28 cellular contexts compared by ENCODE assay signal in the genomic region with DNA sequence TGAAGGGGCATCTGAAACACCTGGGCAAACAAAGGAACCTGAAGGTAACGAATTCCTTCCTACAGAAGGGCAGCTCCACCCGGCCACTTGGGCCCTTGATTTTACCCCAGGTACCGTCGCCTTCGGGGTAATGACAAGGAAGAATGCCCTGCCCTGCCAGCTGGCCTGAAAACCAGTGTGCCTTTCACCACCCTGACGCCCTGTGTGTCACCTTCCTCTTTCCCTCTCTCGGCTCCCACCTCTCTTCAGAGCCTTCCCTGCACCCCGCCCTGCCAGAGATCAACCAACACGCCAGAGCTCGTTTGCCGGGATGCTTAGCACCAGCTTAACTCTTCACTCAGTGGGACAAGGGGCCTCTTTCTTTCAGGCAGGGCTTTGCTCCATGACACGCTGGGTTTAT.
A peak's percentile ranks its signal among the peaks of the same experiment; 100 is the strongest.
DNase-seq lines count a peak whose midpoint lies in the region; ATAC-seq, FAIRE-seq and TF ChIP-seq lines count a peak whose summit lies in the region.
"Had no signal": no experiment of that assay in that cellular context is flagged by ENCODE, and none has a peak within 500 bp of the region (broad histone marks: within the 10 kb centered on the region; RNA-seq: fewer than 3 reads in every experiment).

No MANE protein-coding gene starts in this region.

- H4K5ac ChIP-seq in H9 (ENCODE audit: insufficient read length, low read depth, low read length), result no peak overlapping the region

- no peak overlapping the region for H3K4me3 Mint-ChIP-seq in H9
- H3K4me3 Mint-ChIP-seq in nephron progenitor cell, result no peak overlapping the region
- H3K4me3 Mint-ChIP-seq in activated CD4-positive, alpha-beta memory T cell treated with anti-CD3 and anti-CD28 coated beads for 36 hours, result no peak overlapping the region
- H3K4me3 Mint-ChIP-seq: activated CD8-positive, alpha-beta T cell treated with anti-CD3 and anti-CD28 coated beads, Interleukin-2, amount 10 ng/mL, durations not matched to agents 7 days and 5 days; activated naive CD8-positive, alpha-beta T cell treated with anti-CD3 and anti-CD28 coated beads for 36 hours; CD4-positive, alpha-beta memory T cell; memory B cell; stimulated activated naive CD8-positive, alpha-beta T cell treated with anti-CD3 and anti-CD28 coated beads, Interleukin-15, Interleukin-2, amounts not matched to agents 100 ng/mL and 50 ng/mL, for 24 hours; T-helper 1 cell treated with Interleukin-12 subunit alpha and Interleukin-12 subunit beta and Interleukin-4 antibody, amounts not matched to agents 30 μg/mL and 1 μg/mL, for 36 hours had no signal

- intact Hi-C loops in left cardiac atrium (cut with DNase I), result no loop called here
- intact Hi-C loops in activated CD4-positive, alpha-beta memory T cell treated with anti-CD3 and anti-CD28 coated beads for 36 hours (cut with micrococcal nuclease), result no loop called here

- CTCF ChIA-PET in activated CD4-positive, alpha-beta memory T cell treated with anti-CD3 and anti-CD28 coated beads for 36 hours (lab: Charles Lee), result no interaction called here

- H4K20me1 ChIP-seq in H9 (ENCODE audit: control insufficient read depth, insufficient read depth, insufficient read length), result no peaks in the 10 kb centered on the region

- no peak overlapping the region for H4K91ac ChIP-seq in H9 (ENCODE audit: insufficient read length, low read depth, low read length)

- H3K27me3 ChIP-seq in H9 (ENCODE audit: insufficient read depth, low read length) (no peaks in the 10 kb centered on the region), bronchial epithelial cell (ENCODE audit: control insufficient read depth, insufficient read depth, low read length) (no peaks in the 10 kb centered on the region)
- H3K27me3 ChIP-seq: ascending aorta, neutrophil, Peyer's patch had no signal

- no peak overlapping the region for H2AK5ac ChIP-seq in H9 (ENCODE audit: insufficient read length, low read length)

- no peak overlapping the region for H3K9ac ChIP-seq in H9 (ENCODE audit: extremely low read depth, insufficient read length, low read length)

- no peak overlapping the region for H2BK15ac ChIP-seq in H9 (ENCODE audit: low read depth, low read length)

- H2BK20ac ChIP-seq in H9 (ENCODE audit: low read depth, low read length, poor library complexity, severe bottlenecking), result no peak overlapping the region

- TF ChIP-seq CTCF in H9 (conservative IDR thresholded peaks at IDR 0.05) (no peak), bronchial epithelial cell (IDR thresholded peaks at IDR 0.05; ENCODE audit: insufficient read depth, low read length, severe bottlenecking) (no peak), nephron progenitor cell (IDR thresholded peaks at IDR 0.05) (no peak)

- no peak overlapping the region for H3K14ac ChIP-seq in H9 (ENCODE audit: insufficient read depth, low read length)

- no peaks in the 10 kb centered on the region for H3K36me3 ChIP-seq in bronchial epithelial cell (ENCODE audit: control insufficient read depth, insufficient read depth, low read length)
- H3K36me3 ChIP-seq: ascending aorta, neutrophil, Peyer's patch had no signal

- H3K4me3 ChIP-seq in bronchial epithelial cell (ENCODE audit: low read depth, low read length), result no peak overlapping the region
- H3K4me3 ChIP-seq: ascending aorta, Peyer's patch, psoas muscle had no signal

- no peak overlapping the region for H4K8ac ChIP-seq in H9 (replicated peaks; ENCODE audit: insufficient read length, low read depth, low read length)

- no peak overlapping the region for H2AFZ ChIP-seq in H9 (ENCODE audit: low read length)

- H3K4me1 ChIP-seq in H9 (ENCODE audit: insufficient read depth, low read length), result peaks cover 2% of the 10 kb centered on the region; the same call in 1 of the 2 replicates
- H3K4me1 ChIP-seq: ascending aorta, Peyer's patch, psoas muscle had no signal

- H3K9me3 Mint-ChIP-seq in H9 (peaks cover 15 to 16% of the 10 kb centered on the region in 2 experiments), nephron progenitor cell (peaks cover 16% of the 10 kb centered on the region)
- H3K9me3 Mint-ChIP-seq in activated CD4-positive, alpha-beta memory T cell treated with anti-CD3 and anti-CD28 coated beads for 36 hours, result no peaks in the 10 kb centered on the region
- H3K9me3 Mint-ChIP-seq: activated naive CD8-positive, alpha-beta T cell treated with anti-CD3 and anti-CD28 coated beads for 36 hours; CD4-positive, alpha-beta memory T cell; memory B cell; stimulated activated naive CD8-positive, alpha-beta T cell treated with anti-CD3 and anti-CD28 coated beads, Interleukin-15, Interleukin-2, amounts not matched to agents 100 ng/mL and 50 ng/mL, for 24 hours; T-helper 1 cell treated with Interleukin-12 subunit alpha and Interleukin-12 subunit beta and Interleukin-4 antibody, amounts not matched to agents 30 μg/mL and 1 μg/mL, for 36 hours had no signal

- ATAC-seq in left cardiac atrium (peak; percentile 88 to 96), GM21515 (IDR thresholded peaks at IDR 0.05; ENCODE audit: unreplicated experiment) (no peak)
- ATAC-seq: activated CD8-positive, alpha-beta T cell treated with anti-CD3 and anti-CD28 coated beads, Interleukin-2, amount 10 ng/mL, durations not matched to agents 7 days and 5 days; HepG2 had no signal

- H3K4me1 Mint-ChIP-seq in H9 (peaks cover 9 to 13% of the 10 kb centered on the region in 2 experiments), nephron progenitor cell (peaks cover 33% of the 10 kb centered on the region)
- no peaks in the 10 kb centered on the region for H3K4me1 Mint-ChIP-seq in activated CD4-positive, alpha-beta memory T cell treated with anti-CD3 and anti-CD28 coated beads for 36 hours (ENCODE audit: low read depth)
- H3K4me1 Mint-ChIP-seq: activated naive CD8-positive, alpha-beta T cell treated with anti-CD3 and anti-CD28 coated beads for 36 hours; memory B cell had no signal

- H3K79me1 ChIP-seq in H9 (ENCODE audit: insufficient read depth, low read depth, low read length, poor library complexity, severe bottlenecking), result no peaks in the 10 kb centered on the region

- no peaks in the 10 kb centered on the region for H3K23me2 ChIP-seq in H9 (ENCODE audit: insufficient read length, low read depth, low read length, poor library complexity, severe bottlenecking)

- no peak overlapping the region for H3K23ac ChIP-seq in H9 (ENCODE audit: insufficient read length, low read depth, low read length)

- WGBS in H9 (ENCODE audit: extremely low coverage, insufficient read length, low lambda C conversion rate), result no CpG with 5 or more reads among the region's 12 CpGs

- no peak for DNase-seq in H9
- peak; percentile 58 for DNase-seq in bronchial epithelial cell (ENCODE audit: low read depth)
- DNase-seq in left cardiac atrium, result peak; percentile 49
- no peak for DNase-seq in nephron progenitor cell
- DNase-seq in NCI-H187 treated with DMSO at 0.1 percent for 48 hours (lab: John Stamatoyannopoulos, UW), result no peak
- DNase-seq in activated CD4-positive, alpha-beta memory T cell treated with anti-CD3 and anti-CD28 coated beads for 36 hours, result no peak
- no peak for DNase-seq in NCI-H69 (lab: John Stamatoyannopoulos, UW)
- DNase-seq: activated CD4-positive, CD25-positive, alpha-beta regulatory T cell treated with anti-CD3 and anti-CD28 coated beads, Interleukin-2, amount 50 U/mL, for 72 hours; activated CD8-positive, alpha-beta T cell treated with anti-CD3 and anti-CD28 coated beads, Interleukin-2, amount 10 ng/mL, durations not matched to agents 7 days and 5 days; activated effector memory CD4-positive, alpha-beta T cell treated with anti-CD3 and anti-CD28 coated beads, Interleukin-2, amount 50 U/mL, for 16 hours; activated naive CD8-positive, alpha-beta T cell treated with anti-CD3 and anti-CD28 coated beads for 36 hours; caudate nucleus; CD4-positive, alpha-beta memory T cell; dermis blood vessel endothelial cell; Kasumi-1; NCI-H510A treated with DMSO at 0.1 percent for 48 hours; Peyer's patch; psoas muscle had no signal

- peaks cover under 1% of the 10 kb centered on the region for H3K27me3 Mint-ChIP-seq in H9 (ENCODE audit: low read depth)
- H3K27me3 Mint-ChIP-seq in nephron progenitor cell (ENCODE audit: low read depth, poor library complexity), result peaks cover 3% of the 10 kb centered on the region
- no peaks in the 10 kb centered on the region for H3K27me3 Mint-ChIP-seq in activated CD4-positive, alpha-beta memory T cell treated with anti-CD3 and anti-CD28 coated beads for 36 hours
- H3K27me3 Mint-ChIP-seq: activated naive CD8-positive, alpha-beta T cell treated with anti-CD3 and anti-CD28 coated beads for 36 hours; CD4-positive, alpha-beta memory T cell; memory B cell; stimulated activated naive CD8-positive, alpha-beta T cell treated with anti-CD3 and anti-CD28 coated beads, Interleukin-15, Interleukin-2, amounts not matched to agents 100 ng/mL and 50 ng/mL, for 24 hours had no signal

- FAIRE-seq in bronchial epithelial cell (lab: Jason Lieb, UNC), result no peak
- FAIRE-seq: endometrium, GM12891, HepG2 had no signal

- H3K36me3 Mint-ChIP-seq in H9 (ENCODE audit: insufficient read depth in 1 of 3, low read depth in 3 of 3) (peaks cover 3 to 18% (median 13%) of the 10 kb centered on the region in 3 experiments; a peak in 5 of 7 replicates), nephron progenitor cell (ENCODE audit: low read depth) (peaks cover 20% of the 10 kb centered on the region)
- H3K36me3 Mint-ChIP-seq in activated CD4-positive, alpha-beta memory T cell treated with anti-CD3 and anti-CD28 coated beads for 36 hours, result no peaks in the 10 kb centered on the region

- no peaks in the 10 kb centered on the region; the same call in 1 of the 2 replicates for H3K79me2 ChIP-seq in H9 (ENCODE audit: insufficient read depth, low read length)

- H3K27ac ChIP-seq in H9 (ENCODE audit: insufficient read length, low read depth, low read length), result no peak overlapping the region
- H3K27ac ChIP-seq: ascending aorta, HL-60, neutrophil, Peyer's patch, psoas muscle had no signal

- H2BK5ac ChIP-seq in H9 (ENCODE audit: insufficient read length, low read length), result no peak overlapping the region

- no peak overlapping the region for H3K4ac ChIP-seq in H9 (ENCODE audit: low read depth, low read length)

- no peak overlapping the region for H3T11ph ChIP-seq in H9 (ENCODE audit: low read length)

- H2BK120ac ChIP-seq in H9 (ENCODE audit: low read depth, low read length, poor library complexity, severe bottlenecking), result no peak overlapping the region

- POLR2A ChIA-PET in activated CD4-positive, alpha-beta memory T cell treated with anti-CD3 and anti-CD28 coated beads for 36 hours (lab: Charles Lee), result no interaction called here

- H3K4me2 ChIP-seq in H9 (ENCODE audit: insufficient read depth, insufficient read length, low read length), result no peak overlapping the region

- no peaks in the 10 kb centered on the region for H3K9me3 ChIP-seq in H9 (ENCODE audit: control insufficient read depth, low read depth, low read length)
- H3K9me3 ChIP-seq: ascending aorta, neutrophil, Peyer's patch, psoas muscle had no signal

- H3K56ac ChIP-seq in H9 (ENCODE audit: insufficient read length, low read depth, low read length), result no peak overlapping the region

- H3K27ac Mint-ChIP-seq in H9 (peak overlapping the region; percentile 53 to 91 (median 84); a peak in 5 of 7 replicates), nephron progenitor cell (peak overlapping the region; percentile 55)
- no peak overlapping the region for H3K27ac Mint-ChIP-seq in activated CD4-positive, alpha-beta memory T cell treated with anti-CD3 and anti-CD28 coated beads for 36 hours
- H3K27ac Mint-ChIP-seq: activated CD8-positive, alpha-beta T cell treated with anti-CD3 and anti-CD28 coated beads, Interleukin-2, amount 10 ng/mL, durations not matched to agents 7 days and 5 days; activated naive CD8-positive, alpha-beta T cell treated with anti-CD3 and anti-CD28 coated beads for 36 hours; CD4-positive, alpha-beta memory T cell; memory B cell; stimulated activated naive CD8-positive, alpha-beta T cell treated with anti-CD3 and anti-CD28 coated beads, Interleukin-15, Interleukin-2, amounts not matched to agents 100 ng/mL and 50 ng/mL, for 24 hours; T-helper 1 cell treated with Interleukin-12 subunit alpha and Interleukin-12 subunit beta and Interleukin-4 antibody, amounts not matched to agents 30 μg/mL and 1 μg/mL, for 36 hours had no signal

- peak overlapping the region; percentile 54 for H3K18ac ChIP-seq in H9 (ENCODE audit: insufficient read length, low read depth, low read length)

- H2BK12ac ChIP-seq in H9 (ENCODE audit: insufficient read length, low read depth, low read length), result no peak overlapping the region

Comparison
In these comparisons a context has a peak if more than half of its experiments do, and no peak if none do; other contexts are left out.
1. DNase-seq: peak in bronchial epithelial cell (single experiment) and left cardiac atrium (single experiment); none in H9 (single experiment), nephron progenitor cell (single experiment), NCI-H187 treated with DMSO at 0.1 percent for 48 hours (single experiment), activated CD4-positive, alpha-beta memory T cell treated with anti-CD3 and anti-CD28 coated beads for 36 hours (single experiment) and NCI-H69 (single experiment).